Comparison of ENCODE assay signal across 21 cellular contexts in the genomic region with DNA sequence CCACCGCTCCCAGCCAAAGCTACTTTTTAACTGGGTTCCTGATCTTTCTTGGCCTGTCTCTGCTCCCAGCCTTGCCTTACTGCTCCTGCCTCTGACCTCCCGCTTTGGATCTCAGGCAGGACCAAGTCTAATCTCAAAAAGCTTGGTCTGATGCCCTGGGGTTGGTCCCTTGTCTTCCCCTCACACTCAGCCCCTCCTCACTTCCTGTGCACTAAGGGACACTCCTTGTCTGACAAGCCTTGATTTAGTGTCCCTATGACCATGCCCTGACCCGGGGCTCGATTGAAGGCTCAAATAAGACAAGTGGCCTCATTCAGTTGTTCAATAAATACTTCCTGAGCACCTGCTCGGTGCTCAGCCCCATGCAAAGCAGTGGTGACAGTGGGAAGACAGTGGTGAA. TPM values are rescaled to one million over a fixed set of nuclear protein-coding genes. Genes with fewer than 3 reads are reported as not detected.
DNase-seq lines count a peak whose midpoint lies in the region; ATAC-seq and TF ChIP-seq lines count a peak whose summit lies in the region.
"Had no signal": no experiment of that assay in that cellular context is flagged by ENCODE, and none has a peak within 500 bp of the region (broad histone marks: within the 10 kb centered on the region; RNA-seq: fewer than 3 reads in every experiment).

No MANE protein-coding gene starts in this region.

- peaks cover 3% of the 10 kb centered on the region; the same call in 1 of the 2 replicates for H3K36me3 ChIP-seq in OCI-LY7 (ENCODE audit: insufficient read depth, low read length)

- peaks cover 3% of the 10 kb centered on the region for H3K9me3 Mint-ChIP-seq in activated naive CD4-positive, alpha-beta T cell treated with anti-CD3 and anti-CD28 coated beads, Interleukin-2, amount 10 ng/mL, durations not matched to agents 7 days and 5 days
- H3K9me3 Mint-ChIP-seq in activated naive CD4-positive, alpha-beta T cell treated with anti-CD3 and anti-CD28 coated beads, Interleukin-2, amount 50 U/mL, for 72 hours = peaks cover 0 to 4% of the 10 kb centered on the region in 2 donors
- no peaks in the 10 kb centered on the region for H3K9me3 Mint-ChIP-seq in activated B cell treated with CpG ODN at 0.5 μM for 24 hours
- no peaks in the 10 kb centered on the region for H3K9me3 Mint-ChIP-seq in neural crest cell
- H3K9me3 Mint-ChIP-seq in stimulated activated memory B cell treated with anti-CD40 and anti-IgM and Interleukin-4, amounts not matched to agents 10 μg/mL and 1 μg/mL and 100 μg/mL, for 72 hours = no peaks in the 10 kb centered on the region

- peak overlapping the region; percentile 96 for H3K4me3 Mint-ChIP-seq in activated naive CD4-positive, alpha-beta T cell treated with anti-CD3 and anti-CD28 coated beads, Interleukin-2, amount 10 ng/mL, durations not matched to agents 7 days and 5 days
- no peak overlapping the region for H3K4me3 Mint-ChIP-seq in activated B cell treated with CpG ODN at 0.5 μM for 24 hours
- peak overlapping the region; percentile 98 for H3K4me3 Mint-ChIP-seq in neural crest cell
- H3K4me3 Mint-ChIP-seq in stimulated activated memory B cell treated with anti-CD40 and anti-IgM and Interleukin-4, amounts not matched to agents 10 μg/mL and 1 μg/mL and 100 μg/mL, for 72 hours = no peak overlapping the region
- H3K4me3 Mint-ChIP-seq: B cell, CD14-positive monocyte had no signal

- H3K27me3 Mint-ChIP-seq in activated naive CD4-positive, alpha-beta T cell treated with anti-CD3 and anti-CD28 coated beads, Interleukin-2, amount 10 ng/mL, durations not matched to agents 7 days and 5 days = peaks cover 11% of the 10 kb centered on the region
- H3K27me3 Mint-ChIP-seq in activated B cell treated with CpG ODN at 0.5 μM for 24 hours (no peaks in the 10 kb centered on the region), neural crest cell (ENCODE audit: low read depth) (peaks cover 14% of the 10 kb centered on the region)
- no peaks in the 10 kb centered on the region for H3K27me3 Mint-ChIP-seq in stimulated activated memory B cell treated with anti-CD40 and anti-IgM and Interleukin-4, amounts not matched to agents 10 μg/mL and 1 μg/mL and 100 μg/mL, for 72 hours

- no peak overlapping the region for H3K27ac ChIP-seq in OCI-LY7 (ENCODE audit: low read depth, low read length, poor library complexity, severe bottlenecking)
- H3K27ac ChIP-seq: A549 had no signal

- no peak overlapping the region for H3K27ac Mint-ChIP-seq in activated naive CD4-positive, alpha-beta T cell treated with anti-CD3 and anti-CD28 coated beads, Interleukin-2, amount 10 ng/mL, durations not matched to agents 7 days and 5 days
- peak overlapping the region in 1 of 2 donors; percentile 16 for H3K27ac Mint-ChIP-seq in activated naive CD4-positive, alpha-beta T cell treated with anti-CD3 and anti-CD28 coated beads, Interleukin-2, amount 50 U/mL, for 72 hours
- H3K27ac Mint-ChIP-seq in activated B cell treated with CpG ODN at 0.5 μM for 24 hours = peak overlapping the region; percentile 44
- no peak overlapping the region for H3K27ac Mint-ChIP-seq in neural crest cell (ENCODE audit: unreplicated experiment)
- H3K27ac Mint-ChIP-seq in stimulated activated memory B cell treated with anti-CD40 and anti-IgM and Interleukin-4, amounts not matched to agents 10 μg/mL and 1 μg/mL and 100 μg/mL, for 72 hours = no peak overlapping the region
- H3K27ac Mint-ChIP-seq: B cell, CD14-positive monocyte had no signal

- DNase-seq in activated naive CD4-positive, alpha-beta T cell treated with anti-CD3 and anti-CD28 coated beads, Interleukin-2, amount 10 ng/mL, durations not matched to agents 7 days and 5 days = no peak
- DNase-seq in activated naive CD4-positive, alpha-beta T cell treated with anti-CD3 and anti-CD28 coated beads, Interleukin-2, amount 50 U/mL, for 72 hours (ENCODE audit: low spot score in 2 of 2) = no peak
- DNase-seq in OCI-LY7 (ENCODE audit: low spot score) = peak; percentile 14
- DNase-seq in activated B cell treated with CpG ODN at 0.5 μM for 24 hours = no peak
- no peak for DNase-seq in neural crest cell (ENCODE audit: low read depth, low spot score)
- no peak for DNase-seq in NCI-H2029 treated with DMSO at 0.1 percent for 48 hours (lab: John Stamatoyannopoulos, UW)
- DNase-seq: DMS79, IMR-90, NCI-H1105, NCI-H146, NCI-H2029, NCI-H226, NCI-H510A treated with DMSO at 0.1 percent for 48 hours, NCI-H82, OCI-M1 had no signal

- H3K79me2 ChIP-seq in OCI-LY7 (ENCODE audit: insufficient read depth, low read depth, low read length) = peaks cover 20% of the 10 kb centered on the region

- no peak for ATAC-seq in activated naive CD4-positive, alpha-beta T cell treated with anti-CD3 and anti-CD28 coated beads, Interleukin-2, amount 50 U/mL, for 72 hours
- ATAC-seq in activated B cell treated with CpG ODN at 0.5 μM for 24 hours (ENCODE audit: low read depth) = no peak
- ATAC-seq in stimulated activated memory B cell treated with anti-CD40 and anti-IgM and Interleukin-4, amounts not matched to agents 10 μg/mL and 1 μg/mL and 100 μg/mL, for 72 hours = no peak
- no peak for ATAC-seq in HG02884 (IDR thresholded peaks at IDR 0.05; ENCODE audit: unreplicated experiment)
- ATAC-seq: A549, Right ventricle myocardium inferior had no signal

- intact Hi-C loops in OCI-LY7 (cut with micrococcal nuclease; ENCODE audit: unreplicated experiment) = no loop called here
- intact Hi-C loops in activated B cell treated with CpG ODN at 0.5 μM for 24 hours (cut with micrococcal nuclease) = no loop called here

- H3K4me2 ChIP-seq in OCI-LY7 (ENCODE audit: low read length) = peak overlapping the region; percentile 28; the same call in 1 of the 2 replicates
- H3K4me2 ChIP-seq: A549 had no signal

- 0 out of 2 replicates have a peak, but pooled peaks cover under 1% of the 10 kb centered on the region for H4K20me1 ChIP-seq in OCI-LY7 (ENCODE audit: insufficient read depth, low read length)

- CTCF ChIA-PET in activated naive CD4-positive, alpha-beta T cell treated with anti-CD3 and anti-CD28 coated beads, Interleukin-2, amount 10 ng/mL, durations not matched to agents 7 days and 5 days (lab: Charles Lee) = interaction anchor here (1.2 kb wide), 1 partner anchor 117 kb away, joined by 4 read pairs; no protein-coding TSS in a partner anchor
- CTCF ChIA-PET in OCI-LY7 (lab: Charles Lee; ENCODE audit: unreplicated experiment) = no interaction called here
- CTCF ChIA-PET in activated B cell treated with CpG ODN at 0.5 μM for 24 hours (lab: Charles Lee) = interaction anchor here (0.7 kb wide), 1 partner anchor 117 kb away, joined by 3 read pairs; no protein-coding TSS in a partner anchor

- no peak overlapping the region for H3K4me3 ChIP-seq in OCI-LY7 (ENCODE audit: low read depth, low read length, poor library complexity, severe bottlenecking)
- H3K4me3 ChIP-seq: A549 had no signal

- no TSS peak for BruUV-seq in OCI-LY7 (replicated peaks; lab: Mats Ljungman, UMichigan)

- no peak overlapping the region for H2AFZ ChIP-seq in OCI-LY7 (ENCODE audit: low read length)

- no peaks in the 10 kb centered on the region for H3K9me3 ChIP-seq in OCI-LY7 (ENCODE audit: low read length)
- H3K9me3 ChIP-seq: A549 had no signal

- TF ChIP-seq CTCF in OCI-LY7 (conservative IDR thresholded peaks at IDR 0.05; ENCODE audit: low read length) = no peak
- TF ChIP-seq CTCF in activated B cell treated with CpG ODN at 0.5 μM for 24 hours (IDR thresholded peaks at IDR 0.05) = no peak
- TF ChIP-seq CTCF in neural crest cell (conservative IDR thresholded peaks at IDR 0.05) = no peak

- POLR2A ChIA-PET in OCI-LY7 (lab: Charles Lee) = no interaction called here
- POLR2A ChIA-PET in activated B cell treated with CpG ODN at 0.5 μM for 24 hours (lab: Charles Lee) = no interaction called here

- H3K4me1 ChIP-seq in OCI-LY7 (ENCODE audit: insufficient read depth, low read length, poor library complexity, severe bottlenecking) = peaks cover 39% of the 10 kb centered on the region

- peaks cover 12% of the 10 kb centered on the region for H3K36me3 Mint-ChIP-seq in activated naive CD4-positive, alpha-beta T cell treated with anti-CD3 and anti-CD28 coated beads, Interleukin-2, amount 10 ng/mL, durations not matched to agents 7 days and 5 days
- peaks cover 21 to 22% of the 10 kb centered on the region in 2 donors for H3K36me3 Mint-ChIP-seq in activated naive CD4-positive, alpha-beta T cell treated with anti-CD3 and anti-CD28 coated beads, Interleukin-2, amount 50 U/mL, for 72 hours
- peaks cover 12% of the 10 kb centered on the region for H3K36me3 Mint-ChIP-seq in activated B cell treated with CpG ODN at 0.5 μM for 24 hours (ENCODE audit: low read depth)
- H3K36me3 Mint-ChIP-seq in neural crest cell (ENCODE audit: low read depth) = peaks cover 7% of the 10 kb centered on the region
- no peaks in the 10 kb centered on the region for H3K36me3 Mint-ChIP-seq in stimulated activated memory B cell treated with anti-CD40 and anti-IgM and Interleukin-4, amounts not matched to agents 10 μg/mL and 1 μg/mL and 100 μg/mL, for 72 hours
- H3K36me3 Mint-ChIP-seq: CD14-positive monocyte had no signal

- H3K9me2 ChIP-seq in OCI-LY7 (ENCODE audit: insufficient read depth, low read length) = no peaks in the 10 kb centered on the region

- peaks cover 60% of the 10 kb centered on the region for H3K4me1 Mint-ChIP-seq in activated naive CD4-positive, alpha-beta T cell treated with anti-CD3 and anti-CD28 coated beads, Interleukin-2, amount 10 ng/mL, durations not matched to agents 7 days and 5 days
- H3K4me1 Mint-ChIP-seq in activated B cell treated with CpG ODN at 0.5 μM for 24 hours (peaks cover 35% of the 10 kb centered on the region), neural crest cell (peaks cover 39% of the 10 kb centered on the region)
- H3K4me1 Mint-ChIP-seq in stimulated activated memory B cell treated with anti-CD40 and anti-IgM and Interleukin-4, amounts not matched to agents 10 μg/mL and 1 μg/mL and 100 μg/mL, for 72 hours = peaks cover 34% of the 10 kb centered on the region

RNA-seq across cellular contexts. Expression of gene GTF3C5, which starts 3.7 kb away (rescaled TPM):
- 100 to 1,000 TPM; 104 to 194 TPM for total RNA-seq in activated naive CD4-positive, alpha-beta T cell treated with anti-CD3 and anti-CD28 coated beads, Interleukin-2, amount 50 U/mL, for 72 hours
- 91.9 and 97.0 TPM in 2 replicates for total RNA-seq in OCI-LY7 (2014; rRNA removed; shearing (Covaris generic))
- total RNA-seq in OCI-LY7 (2022) (90.3 and 91.6 TPM in 2 replicates), activated B cell treated with CpG ODN at 0.5 μM for 24 hours (53.6 and 56.6 TPM in 2 replicates), neural crest cell (105 and 108 TPM in 2 replicates)

RNA-seq across cellular contexts. Expression of gene CEL, which starts 34.6 kb away (rescaled TPM):
- total RNA-seq in activated naive CD4-positive, alpha-beta T cell treated with anti-CD3 and anti-CD28 coated beads, Interleukin-2, amount 50 U/mL, for 72 hours = 1 to 10 TPM; 2.4 to 9.3 TPM
- total RNA-seq in OCI-LY7 (2014; rRNA removed; shearing (Covaris generic)) = 0.39 and 1.2 TPM in 2 replicates
- total RNA-seq in OCI-LY7 (2022) = 1.4 and 1.8 TPM in 2 replicates
- 0.49 and 0.64 TPM in 2 replicates for total RNA-seq in activated B cell treated with CpG ODN at 0.5 μM for 24 hours
- 3.5 and 3.6 TPM in 2 replicates for total RNA-seq in neural crest cell

RNA-seq across cellular contexts. Expression of gene GFI1B, which starts 48.6 kb away (rescaled TPM):
- under 1 TPM in 1 of 2 donors, not detected in 1; 0.48 TPM for total RNA-seq in activated naive CD4-positive, alpha-beta T cell treated with anti-CD3 and anti-CD28 coated beads, Interleukin-2, amount 50 U/mL, for 72 hours
- total RNA-seq in OCI-LY7 (2014; rRNA removed; shearing (Covaris generic)) = 0.50 TPM in 1 of 2 replicates, not detected in the other
- total RNA-seq in OCI-LY7 (2022) (3.3 and 4.9 TPM in 2 replicates), activated B cell treated with CpG ODN at 0.5 μM for 24 hours (0.07 and 0.38 TPM in 2 replicates), neural crest cell (not detected in 2 replicates)
- total RNA-seq: B cell, IMR-90 had no signal

Comparison
In these comparisons a context has a peak if more than half of its experiments do, and no peak if none do; other contexts are left out.
1. H3K4me3 Mint-ChIP-seq: peak in activated naive CD4-positive, alpha-beta T cell treated with anti-CD3 and anti-CD28 coated beads, Interleukin-2, amount 10 ng/mL, durations not matched to agents 7 days and 5 days (single experiment) and neural crest cell (single experiment); none in activated B cell treated with CpG ODN at 0.5 μM for 24 hours (single experiment) and stimulated activated memory B cell treated with anti-CD40 and anti-IgM and Interleukin-4, amounts not matched to agents 10 μg/mL and 1 μg/mL and 100 μg/mL, for 72 hours (single experiment).